1 cellular context compared by ENCODE assay signal in the genomic region with DNA sequence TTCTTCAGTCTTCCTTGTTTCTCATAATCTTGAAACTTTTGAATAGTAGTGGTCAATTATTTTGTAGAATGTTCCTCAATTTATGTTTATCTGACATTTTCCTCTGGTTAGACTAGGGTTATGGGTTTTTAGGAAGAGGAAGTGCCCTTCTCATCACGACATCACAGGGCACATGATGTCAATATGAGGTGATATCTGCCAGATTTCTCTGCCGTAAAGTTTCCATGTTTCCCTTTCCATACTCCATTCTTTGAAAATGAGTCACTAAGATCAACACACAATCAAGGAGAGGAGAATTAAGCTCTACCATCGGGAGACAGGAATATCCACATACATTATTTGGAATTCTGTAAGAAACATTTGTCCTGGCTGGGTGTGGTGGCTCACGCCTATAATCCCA.
TF ChIP-seq lines count a peak whose summit lies in the region.

No MANE protein-coding gene starts in this region.

TF ChIP-seq in HepG2, 621 proteins besides CTCF, POLR2A, EP300 and RAD21:
- TF ChIP-seq HDAC1 (CRISPR knock-in tag; IDR thresholded peaks at IDR 0.05): no peak
- TF ChIP-seq, protein P1, sequence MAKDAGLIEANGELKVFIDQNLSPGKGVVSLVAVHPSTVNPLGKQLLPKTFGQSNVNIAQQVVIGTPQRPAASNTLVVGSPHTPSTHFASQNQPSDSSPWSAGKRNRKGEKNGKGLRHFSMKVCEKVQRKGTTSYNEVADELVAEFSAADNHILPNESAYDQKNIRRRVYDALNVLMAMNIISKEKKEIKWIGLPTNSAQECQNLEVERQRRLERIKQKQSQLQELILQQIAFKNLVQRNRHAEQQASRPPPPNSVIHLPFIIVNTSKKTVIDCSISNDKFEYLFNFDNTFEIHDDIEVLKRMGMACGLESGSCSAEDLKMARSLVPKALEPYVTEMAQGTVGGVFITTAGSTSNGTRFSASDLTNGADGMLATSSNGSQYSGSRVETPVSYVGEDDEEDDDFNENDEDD (CRISPR knock-in tag; IDR thresholded peaks at IDR 0.05; ENCODE audit: borderline replicate concordance): no peak
- TF ChIP-seq ZNF264 (CRISPR knock-in tag; IDR thresholded peaks at IDR 0.05): no peak
- TF ChIP-seq PAWR (CRISPR knock-in tag; IDR thresholded peaks at IDR 0.05; ENCODE audit: borderline replicate concordance): no peak
- TF ChIP-seq CREB3 (CRISPR knock-in tag; IDR thresholded peaks at IDR 0.05): no peak
- no peak for TF ChIP-seq ZMYM2 (CRISPR knock-in tag; IDR thresholded peaks at IDR 0.05)
- TF ChIP-seq TOPORS (CRISPR knock-in tag; IDR thresholded peaks at IDR 0.05): no peak
- no peak for TF ChIP-seq ZSCAN9 (CRISPR knock-in tag; IDR thresholded peaks at IDR 0.05; ENCODE audit: borderline replicate concordance)
- TF ChIP-seq FOXK1 (CRISPR knock-in tag; IDR thresholded peaks at IDR 0.05; ENCODE audit: borderline replicate concordance, low read depth): no peak
- TF ChIP-seq KAT7 (CRISPR knock-in tag; IDR thresholded peaks at IDR 0.05; ENCODE audit: borderline replicate concordance): no peak
- TF ChIP-seq NCOA5 (CRISPR knock-in tag; IDR thresholded peaks at IDR 0.05): no peak
- no peak for TF ChIP-seq NAIF1 (CRISPR knock-in tag; IDR thresholded peaks at IDR 0.05; ENCODE audit: borderline replicate concordance)
- no peak for TF ChIP-seq HES4 (CRISPR knock-in tag; IDR thresholded peaks at IDR 0.05; ENCODE audit: borderline replicate concordance)
- no peak for TF ChIP-seq SMARCC2 (IDR thresholded peaks at IDR 0.05)
- no peak for TF ChIP-seq KLF13 (CRISPR knock-in tag; IDR thresholded peaks at IDR 0.05)
